ENCODE assay signal across 16 cellular contexts in genomic region chrX:57282568-57282967, GRCh38. TPM values are rescaled to one million over a fixed set of nuclear protein-coding genes. Genes with fewer than 3 reads are reported as not detected.
DNase-seq lines count a peak whose midpoint lies in the region; ATAC-seq and TF ChIP-seq lines count a peak whose summit lies in the region.
"Had no signal": no experiment of that assay in that cellular context is flagged by ENCODE, and none has a peak within 500 bp of the region (broad histone marks: within the 10 kb centered on the region; RNA-seq: fewer than 3 reads in every experiment).

No MANE protein-coding gene starts in this region.

- H3K27me3 ChIP-seq in MM.1S (replicated peaks; ENCODE audit: insufficient read depth, low read length): no peaks in the 10 kb centered on the region
- no peaks in the 10 kb centered on the region for H3K27me3 ChIP-seq in liver (ENCODE audit: control insufficient read depth in 4 of 4, insufficient read depth in 4 of 4, low read length in 3 of 4)
- H3K27me3 ChIP-seq: MG63 had no signal

- ATAC-seq in T-cell (replicated peaks in 1 of 4): peak in 1 of 4 experiments; percentile 42
- no peak for ATAC-seq in HG03378 (IDR thresholded peaks at IDR 0.05; ENCODE audit: unreplicated experiment)
- no peak for ATAC-seq in GM18873 (IDR thresholded peaks at IDR 0.05; ENCODE audit: low FRiP score, unreplicated experiment)

- H3F3A ChIP-seq in MM.1S (ENCODE audit: insufficient read depth, low read length): peaks cover 32% of the 10 kb centered on the region

- no peaks in the 10 kb centered on the region for H3K27me3 Mint-ChIP-seq in activated CD4-positive, alpha-beta T cell treated with anti-CD3 and anti-CD28 coated beads, Interleukin-2, amount 10 ng/mL, durations not matched to agents 24 days and 14 days
- H3K27me3 Mint-ChIP-seq in T-cell: peaks cover 0 to 25% of the 10 kb centered on the region in 2 donors
- no peaks in the 10 kb centered on the region for H3K27me3 Mint-ChIP-seq in Calu3 (ENCODE audit: unreplicated experiment)

- no peaks in the 10 kb centered on the region for H4K20me1 ChIP-seq in MM.1S (ENCODE audit: insufficient read depth, low read length)

- 0 out of 2 replicates have a peak overlapping the region, but pooled peaks have one; percentile 15 for H3K9ac ChIP-seq in MM.1S (ENCODE audit: low read length)
- H3K9ac ChIP-seq in liver (ENCODE audit: low read depth in 1 of 2, low read length in 2 of 2): no peak overlapping the region

- no peaks in the 10 kb centered on the region for H3K9me3 Mint-ChIP-seq in activated CD4-positive, alpha-beta T cell treated with anti-CD3 and anti-CD28 coated beads, Interleukin-2, amount 10 ng/mL, durations not matched to agents 24 days and 14 days
- H3K9me3 Mint-ChIP-seq in T-cell (no peaks in the 10 kb centered on the region), Calu3 (ENCODE audit: low read depth, unreplicated experiment) (no peaks in the 10 kb centered on the region)

- peak overlapping the region; percentile 47; the same call in 1 of the 2 replicates for H3K4me2 ChIP-seq in MM.1S (ENCODE audit: low read depth, low read length)

- H3K4me3 ChIP-seq in MM.1S (ENCODE audit: low read length) (peak overlapping the region; percentile 16; the same call in 1 of the 2 replicates), liver (ENCODE audit: low read depth in 1 of 3, low read length in 3 of 3) (no peak overlapping the region)
- H3K4me3 ChIP-seq: MG63 had no signal

- peak; percentile 30; the same call in 1 of the 2 replicates for TF ChIP-seq CTCF in MM.1S (IDR thresholded peaks at IDR 0.05; ENCODE audit: low read length)
- TF ChIP-seq CTCF in liver (IDR thresholded peaks at IDR 0.05; ENCODE audit: low read depth, low read length, missing input control): peak; percentile 10
- TF ChIP-seq CTCF in Calu3 (IDR thresholded peaks at IDR 0.05; ENCODE audit: unreplicated experiment): no peak

- 63% methylated on average over 4 of the region's 4 CpGs for WGBS in liver

- H3K4me1 Mint-ChIP-seq in activated CD4-positive, alpha-beta T cell treated with anti-CD3 and anti-CD28 coated beads, Interleukin-2, amount 10 ng/mL, durations not matched to agents 24 days and 14 days: peaks cover 26% of the 10 kb centered on the region
- H3K4me1 Mint-ChIP-seq in T-cell (peaks cover 16 to 30% (median 18%) of the 10 kb centered on the region in 3 donors), Calu3 (ENCODE audit: low read depth, unreplicated experiment) (peaks cover 11% of the 10 kb centered on the region)

- 0 out of 2 replicates have a peak overlapping the region, but pooled peaks have one; percentile 43 for H2AFZ ChIP-seq in MM.1S (ENCODE audit: low read length)

- H3K36me3 ChIP-seq in MM.1S (replicated peaks; ENCODE audit: insufficient read depth, low read length) (no peaks in the 10 kb centered on the region), liver (ENCODE audit: control insufficient read depth in 4 of 4, insufficient read depth in 3 of 4, low read depth in 1 of 4, low read length in 3 of 4) (no peaks in the 10 kb centered on the region)
- H3K36me3 ChIP-seq: MG63 had no signal

- POLR2A ChIA-PET in T-cell (lab: Charles Lee): no interaction called here

- H3K9me2 ChIP-seq in MM.1S (replicated peaks; ENCODE audit: insufficient read depth, low read length): no peaks in the 10 kb centered on the region

- no peaks in the 10 kb centered on the region for H3K9me3 ChIP-seq in MM.1S (replicated peaks; ENCODE audit: insufficient read depth, low read length)
- no peaks in the 10 kb centered on the region for H3K9me3 ChIP-seq in liver (ENCODE audit: control insufficient read depth in 4 of 4, low read length in 3 of 4)
- H3K9me3 ChIP-seq: MG63 had no signal

- peak in 1 of 2 donors; percentile 52 for TF ChIP-seq RAD21 in liver (IDR thresholded peaks at IDR 0.05)

- no peaks in the 10 kb centered on the region for H3K36me3 Mint-ChIP-seq in activated CD4-positive, alpha-beta T cell treated with anti-CD3 and anti-CD28 coated beads, Interleukin-2, amount 10 ng/mL, durations not matched to agents 24 days and 14 days (ENCODE audit: low read depth)
- H3K36me3 Mint-ChIP-seq in T-cell (no peaks in the 10 kb centered on the region), Calu3 (ENCODE audit: insufficient read depth, unreplicated experiment) (peaks cover 12% of the 10 kb centered on the region)

- H3K27ac ChIP-seq in MM.1S (ENCODE audit: low read length) (peak overlapping the region; percentile 32; the same call in 1 of the 2 replicates), liver (ENCODE audit: low read depth in 1 of 2, low read length in 2 of 2) (no peak overlapping the region)

- intact Hi-C loops in activated CD4-positive, alpha-beta T cell treated with anti-CD3 and anti-CD28 coated beads, Interleukin-2, amount 10 ng/mL, durations not matched to agents 24 days and 14 days (cut with micrococcal nuclease): loop anchor here (1.0 to 10.0 kb wide), 7 partner anchors 97 to 918 kb away; partner anchors contain the start of genes SPIN3, UBQLN2, ZXDA and ZXDB
- intact Hi-C loops in Calu3 (cut with micrococcal nuclease; ENCODE audit: unreplicated experiment): loop anchor here (2.0 to 5.0 kb wide), 2 partner anchors 172 to 245 kb away; no protein-coding TSS in a partner anchor

- CTCF ChIA-PET in T-cell (lab: Charles Lee): interaction anchor here (0.5 to 1.0 kb wide), 3 partner anchors 171 to 554 kb away, joined by 3 to 7 read pairs (median 3); no protein-coding TSS in a partner anchor
- CTCF ChIA-PET in Calu3 (lab: Charles Lee): no interaction called here

- peaks cover under 1% of the 10 kb centered on the region; the same call in 1 of the 2 replicates for H3K79me2 ChIP-seq in MM.1S (ENCODE audit: low read length)

- peak overlapping the region; percentile 84 for H3K27ac Mint-ChIP-seq in activated CD4-positive, alpha-beta T cell treated with anti-CD3 and anti-CD28 coated beads, Interleukin-2, amount 10 ng/mL, durations not matched to agents 24 days and 14 days
- H3K27ac Mint-ChIP-seq in T-cell (peak overlapping the region; percentile 44 to 45), Calu3 (ENCODE audit: unreplicated experiment) (no peak overlapping the region)

- peaks cover 30% of the 10 kb centered on the region for H3K4me1 ChIP-seq in MM.1S (ENCODE audit: low read length)
- no peaks in the 10 kb centered on the region for H3K4me1 ChIP-seq in liver (ENCODE audit: control insufficient read depth in 4 of 4, insufficient read depth in 4 of 4, low read length in 3 of 4)

- peak overlapping the region; percentile 40 for H3K4me3 Mint-ChIP-seq in activated CD4-positive, alpha-beta T cell treated with anti-CD3 and anti-CD28 coated beads, Interleukin-2, amount 10 ng/mL, durations not matched to agents 24 days and 14 days
- H3K4me3 Mint-ChIP-seq in T-cell (no peak overlapping the region), Calu3 (ENCODE audit: low read depth, unreplicated experiment) (no peak overlapping the region)

- BruUV-seq in Calu3 (replicated peaks; lab: Mats Ljungman, UMichigan): no TSS peak

- peak; percentile 58 for DNase-seq in activated CD4-positive, alpha-beta T cell treated with anti-CD3 and anti-CD28 coated beads, Interleukin-2, amount 10 ng/mL, durations not matched to agents 24 days and 14 days
- DNase-seq in activated CD4-positive, alpha-beta T cell treated with anti-CD3 and anti-CD28 coated beads for 1 hour: no peak
- DNase-seq in MM.1S (peak; percentile 56), T-cell (no peak), Calu3 (no peak)
- DNase-seq: activated CD8-positive, alpha-beta memory T cell treated with anti-CD3 and anti-CD28 coated beads for 24 hours; amygdala; foreskin fibroblast; MG63; NCI-H82; stimulated activated CD4-positive, alpha-beta T cell treated with anti-CD3 and anti-CD28 coated beads, Interleukin-4, amount 100 ng/mL, for 24 hours; stimulated activated naive CD4-positive, alpha-beta T cell treated with Interleukin-2 at 50 U/mL for 16 hours had no signal

TF ChIP-seq in liver, 16 proteins besides CTCF, POLR2A, EP300 and RAD21 (continues in another document):
- no peak for TF ChIP-seq NR2F2 (IDR thresholded peaks at IDR 0.05)
- no peak for TF ChIP-seq YY1 (IDR thresholded peaks at IDR 0.05)
- no peak for TF ChIP-seq REST (IDR thresholded peaks at IDR 0.05)
- no peak for TF ChIP-seq FOXA2 (IDR thresholded peaks at IDR 0.05)
- TF ChIP-seq GABPA (IDR thresholded peaks at IDR 0.05 in 1 of 2, conservative IDR thresholded peaks at IDR 0.05 in 1 of 2): no peak
- TF ChIP-seq JUND (IDR thresholded peaks at IDR 0.05): no peak
- no peak for TF ChIP-seq ATF3 (IDR thresholded peaks at IDR 0.05)
- no peak for TF ChIP-seq HNF4A (conservative IDR thresholded peaks at IDR 0.05)
- no peak for TF ChIP-seq SP1 (IDR thresholded peaks at IDR 0.05)

RNA-seq across cellular contexts. Expression of gene FAAH2, which starts 3.9 kb away (rescaled TPM):
- 4.0 and 5.0 TPM in 2 replicates for total RNA-seq in activated CD4-positive, alpha-beta T cell treated with anti-CD3 and anti-CD28 coated beads, Interleukin-2, amount 10 ng/mL, durations not matched to agents 24 days and 14 days
- total RNA-seq in T-cell: 10 to 100 TPM in 4 of 5 donors, 1 to 10 TPM in 1; 7.5 to 14.4 (median 10.4) TPM
- 10 to 100 TPM in 1 of 2 donors, 1 to 10 TPM in 1; 4.0 to 13.9 TPM for total RNA-seq in liver
- polyA plus RNA-seq in liver: 1 to 10 TPM; 3.6 to 7.6 TPM
- total RNA-seq in Calu3 (2022): 9.1 and 10.3 TPM in 2 replicates
- total RNA-seq: myocyte had no signal

Comparison
In these comparisons a context has a peak if more than half of its experiments do, and no peak if none do; other contexts are left out.
1. DNase-seq: peak in activated CD4-positive, alpha-beta T cell treated with anti-CD3 and anti-CD28 coated beads, Interleukin-2, amount 10 ng/mL, durations not matched to agents 24 days and 14 days (single experiment) and MM.1S (single experiment); none in activated CD4-positive, alpha-beta T cell treated with anti-CD3 and anti-CD28 coated beads for 1 hour (single experiment), T-cell (0 of 34) and Calu3 (single experiment).